Comparison of ENCODE assay signal across 12 cellular contexts in genomic region chr1:23215751-23216449, GRCh38.
DNase-seq lines count a peak whose midpoint lies in the region; ATAC-seq and TF ChIP-seq lines count a peak whose summit lies in the region.
"Had no signal": no experiment of that assay in that cellular context is flagged by ENCODE, and none has a peak within 500 bp of the region (broad histone marks: within the 10 kb centered on the region; RNA-seq: fewer than 3 reads in every experiment).

No MANE protein-coding gene starts in this region.

- peak overlapping the region; percentile 47 for H3K4me3 Mint-ChIP-seq in stimulated activated naive CD8-positive, alpha-beta T cell treated with anti-CD3 and anti-CD28 coated beads, Interleukin-15, Interleukin-2, amounts not matched to agents 100 ng/mL and 50 ng/mL, for 24 hours
- peak overlapping the region in 1 of 2 donors; percentile 27 for H3K4me3 Mint-ChIP-seq in stimulated activated naive CD8-positive, alpha-beta T cell treated with anti-CD3 and anti-CD28 coated beads, Interleukin-15, amount 100 ng/mL, for 72 hours

- no peaks in the 10 kb centered on the region for H3K36me3 ChIP-seq in WERI-Rb-1
- H3K36me3 ChIP-seq: breast epithelium, lower lobe of right lung had no signal

- no peaks in the 10 kb centered on the region for H3K9me3 Mint-ChIP-seq in stimulated activated naive CD8-positive, alpha-beta T cell treated with anti-CD3 and anti-CD28 coated beads, Interleukin-15, Interleukin-2, amounts not matched to agents 100 ng/mL and 50 ng/mL, for 24 hours
- no peaks in the 10 kb centered on the region for H3K9me3 Mint-ChIP-seq in stimulated activated naive CD8-positive, alpha-beta T cell treated with anti-CD3 and anti-CD28 coated beads, Interleukin-15, amount 100 ng/mL, for 72 hours

- no peaks in the 10 kb centered on the region for H3K9me3 ChIP-seq in WERI-Rb-1 (ENCODE audit: severe bottlenecking)
- H3K9me3 ChIP-seq: breast epithelium, lower lobe of right lung had no signal

- no peak for DNase-seq in stimulated activated naive CD8-positive, alpha-beta T cell treated with anti-CD3 and anti-CD28 coated beads, Interleukin-15, amount 100 ng/mL, for 72 hours
- DNase-seq in WERI-Rb-1 (peak; percentile 26), islet precursor cell (peak; percentile 73), KG1 (lab: John Stamatoyannopoulos, UW) (no peak)
- DNase-seq: DMS79 treated with DMSO at 0.1 percent for 48 hours, lower lobe of right lung, SIG-M5 had no signal

- H3K36me3 Mint-ChIP-seq in stimulated activated naive CD8-positive, alpha-beta T cell treated with anti-CD3 and anti-CD28 coated beads, Interleukin-15, Interleukin-2, amounts not matched to agents 100 ng/mL and 50 ng/mL, for 24 hours (ENCODE audit: low read depth): no peaks in the 10 kb centered on the region

- TF ChIP-seq CTCF in WERI-Rb-1 (IDR thresholded peaks at IDR 0.05; ENCODE audit: low read depth, low read length): 0 out of 2 replicates have a peak, but pooled peaks have one; percentile 8

- ATAC-seq in stimulated activated naive CD8-positive, alpha-beta T cell treated with anti-CD3 and anti-CD28 coated beads, Interleukin-15, amount 100 ng/mL, for 72 hours: no peak
- ATAC-seq in GM21529 (IDR thresholded peaks at IDR 0.05; ENCODE audit: unreplicated experiment) (no peak), HG03442 (IDR thresholded peaks at IDR 0.05; ENCODE audit: unreplicated experiment) (no peak), HG03108 (IDR thresholded peaks at IDR 0.05; ENCODE audit: unreplicated experiment) (no peak)

- no peak overlapping the region for H3K27ac Mint-ChIP-seq in stimulated activated naive CD8-positive, alpha-beta T cell treated with anti-CD3 and anti-CD28 coated beads, Interleukin-15, Interleukin-2, amounts not matched to agents 100 ng/mL and 50 ng/mL, for 24 hours
- H3K27ac Mint-ChIP-seq in stimulated activated naive CD8-positive, alpha-beta T cell treated with anti-CD3 and anti-CD28 coated beads, Interleukin-15, amount 100 ng/mL, for 72 hours: no peak overlapping the region

- H3K27me3 ChIP-seq in WERI-Rb-1 (ENCODE audit: insufficient read depth, low read depth, severe bottlenecking): peaks cover 17% of the 10 kb centered on the region

- no peak overlapping the region for H3K27ac ChIP-seq in WERI-Rb-1
- H3K27ac ChIP-seq: breast epithelium, lower lobe of right lung had no signal

- peaks cover 4% of the 10 kb centered on the region for H3K4me1 Mint-ChIP-seq in stimulated activated naive CD8-positive, alpha-beta T cell treated with anti-CD3 and anti-CD28 coated beads, Interleukin-15, Interleukin-2, amounts not matched to agents 100 ng/mL and 50 ng/mL, for 24 hours (ENCODE audit: low read depth)
- peaks cover 4% of the 10 kb centered on the region for H3K4me1 Mint-ChIP-seq in stimulated activated naive CD8-positive, alpha-beta T cell treated with anti-CD3 and anti-CD28 coated beads, Interleukin-15, amount 100 ng/mL, for 72 hours

- peaks cover 70% of the 10 kb centered on the region for H3K27me3 Mint-ChIP-seq in stimulated activated naive CD8-positive, alpha-beta T cell treated with anti-CD3 and anti-CD28 coated beads, Interleukin-15, Interleukin-2, amounts not matched to agents 100 ng/mL and 50 ng/mL, for 24 hours
- H3K27me3 Mint-ChIP-seq in stimulated activated naive CD8-positive, alpha-beta T cell treated with anti-CD3 and anti-CD28 coated beads, Interleukin-15, amount 100 ng/mL, for 72 hours: peaks cover 87% of the 10 kb centered on the region

- no peak overlapping the region for H3K4me3 ChIP-seq in WERI-Rb-1 (ENCODE audit: low read depth, low read length)

Comparison
In these comparisons a context has a peak if more than half of its experiments do, and no peak if none do; other contexts are left out.
1. DNase-seq: peak in WERI-Rb-1 (single experiment) and islet precursor cell (single experiment); none in stimulated activated naive CD8-positive, alpha-beta T cell treated with anti-CD3 and anti-CD28 coated beads, Interleukin-15, amount 100 ng/mL, for 72 hours (0 of 2) and KG1 (single experiment).